In the genomic region with DNA sequence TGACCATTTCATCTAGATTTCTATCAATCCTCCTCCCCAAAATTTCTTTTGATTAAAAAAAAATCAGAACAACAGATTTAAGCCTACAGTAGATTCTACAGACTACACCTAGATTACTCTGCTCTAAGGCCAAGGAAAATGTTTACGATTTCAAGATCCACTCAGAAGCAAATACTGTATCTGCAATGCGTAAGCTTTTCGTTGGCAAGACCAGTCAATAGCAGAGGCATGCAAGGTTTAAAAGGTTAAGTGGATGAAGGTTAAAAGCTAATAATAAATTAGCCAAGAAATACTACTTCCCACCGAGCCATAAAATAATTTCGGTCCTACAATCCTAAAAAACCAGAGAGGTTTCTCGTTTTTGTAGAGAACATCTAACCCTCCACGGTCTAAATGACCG, we compare ENCODE assay signal across 8 cellular contexts. TPM values are rescaled to one million over a fixed set of nuclear protein-coding genes. Genes with fewer than 3 reads are reported as not detected.
DNase-seq lines count a peak whose midpoint lies in the region; ATAC-seq, FAIRE-seq and TF ChIP-seq lines count a peak whose summit lies in the region.

No MANE protein-coding gene starts in this region.

- DNase-seq in NCI-H510A treated with DMSO at 0.1 percent for 48 hours (lab: John Stamatoyannopoulos, UW) (peak; percentile 89), NCI-H510A (lab: John Stamatoyannopoulos, UW) (no peak), superior temporal gyrus (ENCODE audit: extremely low spot score) (peak; percentile 38), D721Med (ENCODE audit: insufficient read length, low spot score) (no peak), ureter (ENCODE audit: low spot score) (no peak)
- no peak for DNase-seq in activated T-helper 2 cell treated with anti-CD3 and anti-CD28 coated beads, Interferon-gamma antibody, Interleukin-2, Interleukin-4, amounts not matched to agents 10 μg/mL and 5 μg/mL and 100 μg/mL, durations not matched to agents 14 hours and 24 hours and 36 hours (ENCODE audit: low spot score)

- no peak for ATAC-seq in GM18867 (IDR thresholded peaks at IDR 0.05; ENCODE audit: unreplicated experiment)

- FAIRE-seq in islet of Langerhans (lab: Jason Lieb, UNC) (peak; percentile 5), D721Med (lab: Jason Lieb, UNC) (no peak)

- H3K27ac Mint-ChIP-seq in activated T-helper 2 cell treated with anti-CD3 and anti-CD28 coated beads, Interferon-gamma antibody, Interleukin-2, Interleukin-4, amounts not matched to agents 10 μg/mL and 5 μg/mL and 100 μg/mL, durations not matched to agents 14 hours and 24 hours and 36 hours = peak overlapping the region; percentile 73

- peaks cover 11% of the 10 kb centered on the region for H3K27me3 Mint-ChIP-seq in activated T-helper 2 cell treated with anti-CD3 and anti-CD28 coated beads, Interferon-gamma antibody, Interleukin-2, Interleukin-4, amounts not matched to agents 10 μg/mL and 5 μg/mL and 100 μg/mL, durations not matched to agents 14 hours and 24 hours and 36 hours (ENCODE audit: low read depth)

- H3K4me1 Mint-ChIP-seq in activated T-helper 2 cell treated with anti-CD3 and anti-CD28 coated beads, Interferon-gamma antibody, Interleukin-2, Interleukin-4, amounts not matched to agents 10 μg/mL and 5 μg/mL and 100 μg/mL, durations not matched to agents 14 hours and 24 hours and 36 hours (ENCODE audit: low read depth) = peaks cover 28% of the 10 kb centered on the region

- no peak for TF ChIP-seq CTCF in D721Med (IDR thresholded peaks at IDR 0.05; ENCODE audit: insufficient read depth, missing control alignments)

- H3K9me3 Mint-ChIP-seq in activated T-helper 2 cell treated with anti-CD3 and anti-CD28 coated beads, Interferon-gamma antibody, Interleukin-2, Interleukin-4, amounts not matched to agents 10 μg/mL and 5 μg/mL and 100 μg/mL, durations not matched to agents 14 hours and 24 hours and 36 hours = no peaks in the 10 kb centered on the region

- intact Hi-C loops in activated T-helper 2 cell treated with anti-CD3 and anti-CD28 coated beads, Interferon-gamma antibody, Interleukin-2, Interleukin-4, amounts not matched to agents 10 μg/mL and 5 μg/mL and 100 μg/mL, durations not matched to agents 14 hours and 24 hours and 36 hours (cut with micrococcal nuclease) = loop anchor here (2.0 to 10.0 kb wide), 4 partner anchors 22 to 872 kb away; no protein-coding TSS in a partner anchor

- peaks cover 11% of the 10 kb centered on the region for H3K36me3 Mint-ChIP-seq in activated T-helper 2 cell treated with anti-CD3 and anti-CD28 coated beads, Interferon-gamma antibody, Interleukin-2, Interleukin-4, amounts not matched to agents 10 μg/mL and 5 μg/mL and 100 μg/mL, durations not matched to agents 14 hours and 24 hours and 36 hours (ENCODE audit: low read depth)

- H3K4me3 Mint-ChIP-seq in activated T-helper 2 cell treated with anti-CD3 and anti-CD28 coated beads, Interferon-gamma antibody, Interleukin-2, Interleukin-4, amounts not matched to agents 10 μg/mL and 5 μg/mL and 100 μg/mL, durations not matched to agents 14 hours and 24 hours and 36 hours (ENCODE audit: low read depth) = peak overlapping the region; percentile 90

RNA-seq across cellular contexts. Expression of a gene that starts 1.3 kb away (rescaled TPM):
- 46.5 and 48.8 TPM in 2 replicates for total RNA-seq in activated T-helper 2 cell treated with anti-CD3 and anti-CD28 coated beads, Interferon-gamma antibody, Interleukin-2, Interleukin-4, amounts not matched to agents 10 μg/mL and 5 μg/mL and 100 μg/mL, durations not matched to agents 14 hours and 24 hours and 36 hours
- 75.0 TPM for total RNA-seq in ureter

Comparison
In these comparisons a context has a peak if more than half of its experiments do, and no peak if none do; other contexts are left out.
1. DNase-seq: peak in NCI-H510A treated with DMSO at 0.1 percent for 48 hours (single experiment) and superior temporal gyrus (single experiment); none in NCI-H510A (single experiment), activated T-helper 2 cell treated with anti-CD3 and anti-CD28 coated beads, Interferon-gamma antibody, Interleukin-2, Interleukin-4, amounts not matched to agents 10 μg/mL and 5 μg/mL and 100 μg/mL, durations not matched to agents 14 hours and 24 hours and 36 hours (single experiment), D721Med (single experiment) and ureter (single experiment).